6 cellular contexts compared by ENCODE assay signal in genomic region chr12:110558945-110559344, GRCh38. TPM values are rescaled to one million over a fixed set of nuclear protein-coding genes. Genes with fewer than 3 reads are reported as not detected.
DNase-seq lines count a peak whose midpoint lies in the region; ATAC-seq and TF ChIP-seq lines count a peak whose summit lies in the region.
"Not testable (repeated sequence)": the region's sequence is repeated elsewhere in the genome, so short reads cannot be mapped to it uniquely, and the experiment has no call there.

No MANE protein-coding gene starts in this region.

- peak overlapping the region; percentile 30 for H3K27ac Mint-ChIP-seq in CD4-positive, alpha-beta T cell
- peak overlapping the region; percentile 33 for H3K27ac Mint-ChIP-seq in activated T-cell treated with anti-CD3 and anti-CD28 coated beads, Interleukin-2, amount 50 U/mL, for 24 hours
- peak overlapping the region; percentile 33 for H3K27ac Mint-ChIP-seq in memory B cell

- H3K4me1 ChIP-seq in BLaER1 (peaks cover 31% of the 10 kb centered on the region), left ventricle myocardium inferior (peaks cover 100% of the 10 kb centered on the region), psoas muscle (peaks cover 71% of the 10 kb centered on the region)

- H3K4me2 ChIP-seq in BLaER1: peak overlapping the region; percentile 19; the same call in 1 of the 2 replicates

- peaks cover 22% of the 10 kb centered on the region for H3K36me3 Mint-ChIP-seq in CD4-positive, alpha-beta T cell (ENCODE audit: low read depth)
- peaks cover 41% of the 10 kb centered on the region for H3K36me3 Mint-ChIP-seq in activated T-cell treated with anti-CD3 and anti-CD28 coated beads, Interleukin-2, amount 50 U/mL, for 24 hours (ENCODE audit: low read depth)
- peaks cover 11% of the 10 kb centered on the region for H3K36me3 Mint-ChIP-seq in memory B cell

- not testable (repeated sequence) for H3K27me3 Mint-ChIP-seq in CD4-positive, alpha-beta T cell; activated T-cell treated with anti-CD3 and anti-CD28 coated beads, Interleukin-2, amount 50 U/mL, for 24 hours; memory B cell

- peaks cover 26% of the 10 kb centered on the region for H3K9me3 ChIP-seq in BLaER1
- not testable (repeated sequence) for H3K9me3 ChIP-seq in CD4-positive, alpha-beta T cell (ENCODE audit: control insufficient read depth, low read length); left ventricle myocardium inferior (replicated peaks); psoas muscle

- not testable (repeated sequence) for ATAC-seq in CD4-positive, alpha-beta T cell (ENCODE audit: poor library complexity); memory B cell (ENCODE audit: low read depth); psoas muscle

- 93 to 95% (median 95%) methylated on average over 2 of the region's 2 CpGs for WGBS in psoas muscle, 3 donors

- not testable (repeated sequence) for H3K27me3 ChIP-seq in BLaER1; CD4-positive, alpha-beta T cell (ENCODE audit: control insufficient read depth, insufficient read depth, low read length); left ventricle myocardium inferior (ENCODE audit: low read depth); psoas muscle (ENCODE audit: insufficient read depth in 3 of 3, low read length in 2 of 3)

- H3K9ac ChIP-seq in BLaER1: not testable (repeated sequence)

- peaks cover 79% of the 10 kb centered on the region for H3K4me1 Mint-ChIP-seq in CD4-positive, alpha-beta T cell (ENCODE audit: low read depth)
- peaks cover 77% of the 10 kb centered on the region for H3K4me1 Mint-ChIP-seq in activated T-cell treated with anti-CD3 and anti-CD28 coated beads, Interleukin-2, amount 50 U/mL, for 24 hours (ENCODE audit: low read depth)
- peaks cover 40% of the 10 kb centered on the region for H3K4me1 Mint-ChIP-seq in memory B cell

- H3K4me3 Mint-ChIP-seq in CD4-positive, alpha-beta T cell; activated T-cell treated with anti-CD3 and anti-CD28 coated beads, Interleukin-2, amount 50 U/mL, for 24 hours; memory B cell: not testable (repeated sequence)

- DNase-seq in CD4-positive, alpha-beta T cell; activated T-cell treated with anti-CD3 and anti-CD28 coated beads, Interleukin-2, amount 50 U/mL, for 24 hours; left ventricle myocardium inferior; memory B cell (ENCODE audit: low spot score in 2 of 2); psoas muscle: not testable (repeated sequence)

- intact Hi-C loops in CD4-positive, alpha-beta T cell (cut with DNase I, micrococcal nuclease); left ventricle myocardium inferior (cut with micrococcal nuclease); psoas muscle (cut with DNase I): not testable (repeated sequence)

- not testable (repeated sequence) for H3K27ac ChIP-seq in BLaER1; CD4-positive, alpha-beta T cell (ENCODE audit: low read depth, low read length)
- peak overlapping the region; percentile 23 for H3K27ac ChIP-seq in left ventricle myocardium inferior (replicated peaks)
- peak overlapping the region; percentile 72 for H3K27ac ChIP-seq in psoas muscle

- peaks cover 33% of the 10 kb centered on the region for H3K36me3 ChIP-seq in BLaER1
- H3K36me3 ChIP-seq in left ventricle myocardium inferior; psoas muscle (ENCODE audit: insufficient read depth in 1 of 2, low read depth in 1 of 2): not testable (repeated sequence)

- peaks cover 100% of the 10 kb centered on the region for H4K20me1 ChIP-seq in BLaER1

- TF ChIP-seq CTCF in CD4-positive, alpha-beta T cell (IDR thresholded peaks at IDR 0.05); left ventricle myocardium inferior (IDR thresholded peaks at IDR 0.05; ENCODE audit: borderline replicate concordance); psoas muscle (IDR thresholded peaks at IDR 0.05): not testable (repeated sequence)

- H3K9me3 Mint-ChIP-seq in CD4-positive, alpha-beta T cell; activated T-cell treated with anti-CD3 and anti-CD28 coated beads, Interleukin-2, amount 50 U/mL, for 24 hours; memory B cell: not testable (repeated sequence)

- POLR2A ChIA-PET in CD4-positive, alpha-beta T cell (lab: Charles Lee): not testable (repeated sequence)

- CTCF ChIA-PET in CD4-positive, alpha-beta T cell (lab: Charles Lee): not testable (repeated sequence)

- H3K4me3 ChIP-seq in BLaER1: 0 out of 2 replicates have a peak overlapping the region, but pooled peaks have one; percentile 18
- H3K4me3 ChIP-seq in left ventricle myocardium inferior, psoas muscle: not testable (repeated sequence)

RNA-seq across cellular contexts. Expression of gene PPTC7, which starts 24.2 kb away (rescaled TPM):
- 10 to 100 TPM; 53.8 to 54.8 TPM for total RNA-seq in CD4-positive, alpha-beta T cell
- total RNA-seq in left ventricle myocardium inferior (103 TPM), psoas muscle (100 to 1,000 TPM in 2 of 4 donors, 10 to 100 TPM in 2; 61.1 to 213 (median 86.7) TPM)
- polyA plus RNA-seq in psoas muscle: 100 to 1,000 TPM in 1 of 3 donors, 10 to 100 TPM in 2; 54.6 to 134 (median 65.4) TPM

RNA-seq across cellular contexts. Expression of gene TCTN1, which starts 55.0 kb away (rescaled TPM):
- total RNA-seq in CD4-positive, alpha-beta T cell: 1 to 10 TPM; 5.0 to 5.5 TPM
- 21.6 TPM for total RNA-seq in left ventricle myocardium inferior
- 10 to 100 TPM in 3 of 4 donors, 1 to 10 TPM in 1; 8.6 to 23.5 (median 12.7) TPM for total RNA-seq in psoas muscle
- polyA plus RNA-seq in psoas muscle: 10 to 100 TPM in 2 of 3 donors, 1 to 10 TPM in 1; 4.0 to 24.7 (median 12.1) TPM

RNA-seq across cellular contexts. Expression of gene RAD9B, which starts 56.8 kb away (rescaled TPM):
- under 1 TPM; 0.31 to 0.63 TPM for total RNA-seq in CD4-positive, alpha-beta T cell
- total RNA-seq in left ventricle myocardium inferior: 0.63 TPM
- 1 to 10 TPM; 1.1 to 4.2 (median 1.4) TPM for total RNA-seq in psoas muscle
- 1 to 10 TPM in 2 of 3 donors, under 1 TPM in 1; 0.77 to 3.8 (median 2.6) TPM for polyA plus RNA-seq in psoas muscle

RNA-seq across cellular contexts. Expression of gene VPS29, which starts 57.0 kb away (rescaled TPM):
- total RNA-seq in CD4-positive, alpha-beta T cell: 10 to 100 TPM; 62.5 to 64.9 TPM
- 91.1 TPM for total RNA-seq in left ventricle myocardium inferior
- 100 to 1,000 TPM in 3 of 4 donors, 10 to 100 TPM in 1; 70.4 to 136 (median 121) TPM for total RNA-seq in psoas muscle
- polyA plus RNA-seq in psoas muscle: 100 to 1,000 TPM; 168 to 216 (median 188) TPM
